Comparison of ENCODE assay signal across 19 cellular contexts in the genomic region with DNA sequence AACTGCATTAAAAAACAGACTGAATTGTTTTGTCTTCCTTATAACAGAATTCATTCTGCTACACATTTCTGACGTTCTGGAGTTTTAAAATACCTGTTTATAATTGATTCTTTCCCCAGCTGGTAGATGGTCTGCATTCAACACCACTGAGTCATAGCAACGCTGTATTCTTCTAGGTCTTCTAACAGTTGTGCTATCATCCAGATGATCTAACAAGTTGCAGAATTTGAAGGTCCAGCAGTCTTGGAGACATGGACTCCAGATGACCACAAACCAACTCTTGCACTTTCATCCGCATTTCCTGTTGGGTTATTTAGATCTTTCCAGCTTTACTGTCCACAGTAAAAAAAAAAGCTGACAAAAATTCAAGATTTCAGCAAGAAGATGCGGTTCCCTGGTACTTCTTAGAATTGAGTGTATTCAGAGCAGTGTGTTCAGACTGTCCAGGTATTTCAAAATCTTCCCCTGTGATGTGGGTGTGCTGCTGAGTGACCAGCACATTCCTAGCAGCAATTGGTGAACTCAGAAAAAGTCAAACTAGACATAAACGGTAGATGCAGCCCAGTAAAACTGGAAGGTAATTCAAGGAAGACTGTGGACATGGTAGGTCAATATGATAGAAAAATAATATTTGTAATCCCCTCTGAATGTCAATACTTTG. TPM values are rescaled to one million over a fixed set of nuclear protein-coding genes. Genes with fewer than 3 reads are reported as not detected.
A peak's percentile ranks its signal among the peaks of the same experiment; 100 is the strongest.
DNase-seq lines count a peak whose midpoint lies in the region; ATAC-seq and TF ChIP-seq lines count a peak whose summit lies in the region.
"Had no signal": no experiment of that assay in that cellular context is flagged by ENCODE, and none has a peak within 500 bp of the region (broad histone marks: within the 10 kb centered on the region; RNA-seq: fewer than 3 reads in every experiment).

No MANE protein-coding gene starts in this region.

- H2AK5ac ChIP-seq in mesenchymal stem cell (ENCODE audit: low read length, severe bottlenecking), result no peak overlapping the region

- peaks cover 8% of the 10 kb centered on the region; the same call in 1 of the 2 replicates for H3K79me2 ChIP-seq in GM23338 (replicated peaks; ENCODE audit: insufficient read depth)

- peak overlapping the region; percentile 7 for H3K9ac ChIP-seq in mesenchymal stem cell (ENCODE audit: low read length)

- H3K36me3 Mint-ChIP-seq in GM23338 (ENCODE audit: low read depth) (peaks cover 70% of the 10 kb centered on the region), glutamatergic neuron (ENCODE audit: unreplicated experiment) (no peaks in the 10 kb centered on the region)

- no peak overlapping the region for H4K91ac ChIP-seq in mesenchymal stem cell (ENCODE audit: low read length)

- H3K9me3 ChIP-seq in mesenchymal stem cell (ENCODE audit: control insufficient read depth, low read length), result no peaks in the 10 kb centered on the region
- H3K9me3 ChIP-seq: adrenal gland had no signal

- no peaks in the 10 kb centered on the region for H3F3A ChIP-seq in GM23338 (replicated peaks; ENCODE audit: low read depth)

- H3K4me1 ChIP-seq in GM23338 (ENCODE audit: insufficient read depth), result peaks cover 33% of the 10 kb centered on the region
- peaks cover 2% of the 10 kb centered on the region for H3K4me1 ChIP-seq in mesenchymal stem cell (ENCODE audit: control insufficient read depth, insufficient read depth, low read depth, low read length)

- H3K9me2 ChIP-seq in GM23338 (ENCODE audit: insufficient read depth), result no peaks in the 10 kb centered on the region

- H3K27me3 ChIP-seq in GM23338 (ENCODE audit: insufficient read depth), result no peaks in the 10 kb centered on the region
- no peaks in the 10 kb centered on the region for H3K27me3 ChIP-seq in mesenchymal stem cell (ENCODE audit: control insufficient read depth in 1 of 2, insufficient read depth in 1 of 2, low read length in 2 of 2)
- H3K27me3 ChIP-seq: adrenal gland had no signal

- H3K14ac ChIP-seq in mesenchymal stem cell (ENCODE audit: low read length in 2 of 2), result no peak overlapping the region

- H3K36me3 ChIP-seq in GM23338 (ENCODE audit: insufficient read depth) (peaks cover 38% of the 10 kb centered on the region), mesenchymal stem cell (ENCODE audit: control insufficient read depth in 1 of 2, insufficient read depth in 2 of 2, low read depth in 1 of 2, low read length in 2 of 2) (peaks cover 14 to 83% of the 10 kb centered on the region in 2 experiments)

- H3K4me3 ChIP-seq in AG04449 (ENCODE audit: low read depth, low read length) (no peak overlapping the region), GM23338 (no peak overlapping the region), astrocyte of the cerebellum (ENCODE audit: low read depth, low read length) (no peak overlapping the region), mesenchymal stem cell (ENCODE audit: insufficient read depth in 1 of 2, low read depth in 1 of 2, low read length in 2 of 2) (no peak overlapping the region)
- H3K4me3 ChIP-seq: adrenal gland, K562 had no signal

- no peak overlapping the region for H2BK15ac ChIP-seq in mesenchymal stem cell (ENCODE audit: low read depth, poor library complexity, severe bottlenecking)

- H2BK5ac ChIP-seq in mesenchymal stem cell (ENCODE audit: low read depth, low read length, poor library complexity, severe bottlenecking), result no peak overlapping the region

- peak; percentile 57 for DNase-seq in AG04449 (ENCODE audit: low read depth, low spot score)
- no peak for DNase-seq in GM23338 (ENCODE audit: low spot score)
- peak; percentile 83 for DNase-seq in astrocyte of the cerebellum (ENCODE audit: low read depth)
- DNase-seq in mesenchymal stem cell, result peak; percentile 96
- DNase-seq in NCI-H2107 treated with DMSO at 0.1 percent for 48 hours (lab: John Stamatoyannopoulos, UW; ENCODE audit: unreplicated experiment), result no peak
- no peak for DNase-seq in glutamatergic neuron
- DNase-seq: adrenal gland; CD4-positive, alpha-beta T cell; naive B cell; NCI-H1694; NCI-H748 treated with DMSO at 0.1 percent for 48 hours; retina; SHP77 treated with DMSO at 0.1 percent for 48 hours; stimulated activated CD4-positive, alpha-beta T cell treated with anti-CD3 and anti-CD28 coated beads, Interleukin-4, amount 100 ng/mL, for 24 hours; WERI-Rb-1 had no signal

- CTCF ChIA-PET in AG04449 (lab: Yijun Ruan, JAX), result interaction anchor here (1.1 to 1.3 kb wide), 2 partner anchors 14 to 51 kb away, joined by 3 read pairs; a partner anchor contains a TSS

- no peak overlapping the region for H2BK120ac ChIP-seq in mesenchymal stem cell (ENCODE audit: low read depth, low read length)

- peaks cover 3% of the 10 kb centered on the region for H3K27me3 Mint-ChIP-seq in GM23338 (ENCODE audit: insufficient read depth, low read depth, poor library complexity)
- no peaks in the 10 kb centered on the region for H3K27me3 Mint-ChIP-seq in glutamatergic neuron (ENCODE audit: unreplicated experiment)
- H3K27me3 Mint-ChIP-seq: CD4-positive, alpha-beta T cell; naive B cell; stimulated activated memory B cell treated with anti-CD40 and anti-IgM and Interleukin-4, amounts not matched to agents 10 μg/mL and 1 μg/mL and 100 μg/mL, for 72 hours had no signal

- TF ChIP-seq CTCF in AG04449 (IDR thresholded peaks at IDR 0.05; ENCODE audit: insufficient read depth, low read length, missing control alignments) (no peak), GM23338 (conservative IDR thresholded peaks at IDR 0.05; ENCODE audit: low read depth in 2 of 2) (no peak), astrocyte of the cerebellum (IDR thresholded peaks at IDR 0.05; ENCODE audit: low read depth, low read length, missing control alignments) (no peak), glutamatergic neuron (IDR thresholded peaks at IDR 0.05; ENCODE audit: partially characterized antibody, unreplicated experiment) (no peak)

- H3K4me3 Mint-ChIP-seq in GM23338 (no peak overlapping the region), glutamatergic neuron (ENCODE audit: unreplicated experiment) (no peak overlapping the region)
- H3K4me3 Mint-ChIP-seq: CD4-positive, alpha-beta T cell; naive B cell; stimulated activated memory B cell treated with anti-CD40 and anti-IgM and Interleukin-4, amounts not matched to agents 10 μg/mL and 1 μg/mL and 100 μg/mL, for 72 hours had no signal

- no peak overlapping the region for H2BK12ac ChIP-seq in mesenchymal stem cell (ENCODE audit: low read length in 2 of 2)

- H3K4ac ChIP-seq in mesenchymal stem cell (ENCODE audit: low read depth in 1 of 2, low read length in 2 of 2), result no peak overlapping the region

- no peaks in the 10 kb centered on the region for H3K79me1 ChIP-seq in mesenchymal stem cell (replicated peaks; ENCODE audit: low read length, poor library complexity, severe bottlenecking)

- peak overlapping the region; percentile 8; the same call in 1 of the 2 replicates for H3K27ac Mint-ChIP-seq in GM23338
- no peak overlapping the region for H3K27ac Mint-ChIP-seq in glutamatergic neuron (ENCODE audit: unreplicated experiment)
- H3K27ac Mint-ChIP-seq: CD4-positive, alpha-beta T cell; stimulated activated memory B cell treated with anti-CD40 and anti-IgM and Interleukin-4, amounts not matched to agents 10 μg/mL and 1 μg/mL and 100 μg/mL, for 72 hours had no signal

- no peak overlapping the region for H3K18ac ChIP-seq in mesenchymal stem cell (ENCODE audit: low read depth in 1 of 2, low read length in 2 of 2)

- no peak overlapping the region for H3K23ac ChIP-seq in mesenchymal stem cell (ENCODE audit: low read length in 2 of 2)

- H3K27ac ChIP-seq in GM23338 (ENCODE audit: low read depth) (peak overlapping the region; percentile 70), mesenchymal stem cell (ENCODE audit: low read length, poor library complexity, severe bottlenecking) (peak overlapping the region; percentile 59)
- H3K27ac ChIP-seq: adrenal gland, WERI-Rb-1 had no signal

- no peak overlapping the region for H4K8ac ChIP-seq in mesenchymal stem cell (ENCODE audit: low read length)

- POLR2A ChIA-PET in AG04449 (lab: Yijun Ruan, JAX), result interaction anchor here (1.5 kb wide), 1 partner anchor 15 kb away, joined by 7 read pairs; no protein-coding TSS in a partner anchor

- H3K9me3 Mint-ChIP-seq in GM23338 (no peaks in the 10 kb centered on the region), glutamatergic neuron (ENCODE audit: unreplicated experiment) (no peaks in the 10 kb centered on the region)
- H3K9me3 Mint-ChIP-seq: CD4-positive, alpha-beta T cell; naive B cell; stimulated activated memory B cell treated with anti-CD40 and anti-IgM and Interleukin-4, amounts not matched to agents 10 μg/mL and 1 μg/mL and 100 μg/mL, for 72 hours had no signal

- H3K4me2 ChIP-seq in GM23338 (no peak overlapping the region), mesenchymal stem cell (ENCODE audit: low read length, poor library complexity, severe bottlenecking) (no peak overlapping the region)

- H2AFZ ChIP-seq in GM23338, result no peak overlapping the region
- H2AFZ ChIP-seq in mesenchymal stem cell (ENCODE audit: low read depth, low read length), result no peak overlapping the region

- WGBS in mesenchymal stem cell, result 33% methylated on average over 5 of the region's 5 CpGs

- H4K20me1 ChIP-seq in GM23338 (replicated peaks; ENCODE audit: insufficient read depth), result peaks cover 7% of the 10 kb centered on the region; the same call in 1 of the 2 replicates

- ATAC-seq in GM23338, result no peak
- no peak for ATAC-seq in GM19395 (IDR thresholded peaks at IDR 0.05; ENCODE audit: unreplicated experiment)
- no peak for ATAC-seq in GM18511 (IDR thresholded peaks at IDR 0.05; ENCODE audit: unreplicated experiment)
- ATAC-seq: K562; stimulated activated memory B cell treated with anti-CD40 and anti-IgM and Interleukin-4, amounts not matched to agents 10 μg/mL and 1 μg/mL and 100 μg/mL, for 72 hours had no signal

- in situ Hi-C loops in astrocyte of the cerebellum (cut with HindIII; ENCODE audit: low sequenced_read_pairs), result no loop called here

- peaks cover 34% of the 10 kb centered on the region for H3K4me1 Mint-ChIP-seq in GM23338
- H3K4me1 Mint-ChIP-seq in glutamatergic neuron (ENCODE audit: low read depth, unreplicated experiment), result no peaks in the 10 kb centered on the region
- H3K4me1 Mint-ChIP-seq: naive B cell; stimulated activated memory B cell treated with anti-CD40 and anti-IgM and Interleukin-4, amounts not matched to agents 10 μg/mL and 1 μg/mL and 100 μg/mL, for 72 hours had no signal

TF ChIP-seq in GM23338, 12 proteins besides CTCF, POLR2A, EP300 and RAD21 (continues in another document):
- TF ChIP-seq ZNF114 (CRISPR knock-in tag; IDR thresholded peaks at IDR 0.05), result no peak
- no peak for TF ChIP-seq EZH2phosphoT487 (IDR thresholded peaks at IDR 0.05; ENCODE audit: unreplicated experiment)

RNA-seq across cellular contexts. Expression of a gene that starts 50.2 kb away (rescaled TPM):
- 233 and 235 TPM in 2 replicates for total RNA-seq in GM23338 (2014; rRNA removed; shearing (Covaris generic))
- 110 and 114 TPM in 2 replicates for polyA plus RNA-seq in GM23338 (2016; fragmentation: Nextera tagmentation; extraction: Ambion mirVana)
- 211 TPM for polyA plus RNA-seq in mesenchymal stem cell (2013, experiment 1 of 2)
- 208 TPM for polyA plus RNA-seq in mesenchymal stem cell (2013, experiment 2 of 2)
- total RNA-seq in glutamatergic neuron (ENCODE audit: unreplicated experiment), result 289 TPM

Comparison
In these comparisons a context has a peak if more than half of its experiments do, and no peak if none do; other contexts are left out.
1. DNase-seq: peak in AG04449 (single experiment), astrocyte of the cerebellum (single experiment) and mesenchymal stem cell (single experiment); none in GM23338 (single experiment), NCI-H2107 treated with DMSO at 0.1 percent for 48 hours (single experiment) and glutamatergic neuron (single experiment).